Comparison of ENCODE assay signal across 10 cellular contexts in genomic region chr12:4267904-4268548, GRCh38. TPM values are rescaled to one million over a fixed set of nuclear protein-coding genes. Genes with fewer than 3 reads are reported as not detected.
DNase-seq lines count a peak whose midpoint lies in the region; ATAC-seq, FAIRE-seq and TF ChIP-seq lines count a peak whose summit lies in the region.
"Had no signal": no experiment of that assay in that cellular context is flagged by ENCODE, and none has a peak within 500 bp of the region (broad histone marks: within the 10 kb centered on the region; RNA-seq: fewer than 3 reads in every experiment).

No MANE protein-coding gene starts in this region.

- peak overlapping the region; percentile 99 for H3K27ac ChIP-seq in CD4-positive, alpha-beta T cell (ENCODE audit: low read depth, low read length)
- H3K27ac ChIP-seq in H9 (ENCODE audit: insufficient read length, low read depth, low read length), result no peak overlapping the region

- H4K8ac ChIP-seq in H9 (replicated peaks; ENCODE audit: insufficient read length, low read depth, low read length), result no peak overlapping the region

- H3K36me3 Mint-ChIP-seq in CD4-positive, alpha-beta T cell (ENCODE audit: low read depth), result peaks cover 33% of the 10 kb centered on the region
- no peaks in the 10 kb centered on the region; a peak in 1 of 7 replicates for H3K36me3 Mint-ChIP-seq in H9 (ENCODE audit: insufficient read depth in 1 of 3, low read depth in 3 of 3)
- no peaks in the 10 kb centered on the region for H3K36me3 Mint-ChIP-seq in natural killer cell treated with Interleukin-12 subunit alpha and Interleukin-12 subunit beta and Interleukin-15 and Interleukin-18, amount 100 ng/mL, for 72 hours

- POLR2A ChIA-PET in CD4-positive, alpha-beta T cell (lab: Charles Lee), result interaction anchor here (0.6 to 10.1 kb wide), 24 partner anchors 9 to 399 kb away, joined by 3 to 113 read pairs (median 4); partner anchors contain the start of genes AKAP3 and NDUFA9

- H2AFZ ChIP-seq in H9 (ENCODE audit: low read length), result no peak overlapping the region

- H3K79me1 ChIP-seq in H9 (ENCODE audit: insufficient read depth, low read depth, low read length, poor library complexity, severe bottlenecking), result no peaks in the 10 kb centered on the region

- H2BK12ac ChIP-seq in H9 (ENCODE audit: insufficient read length, low read depth, low read length), result no peak overlapping the region

- H3K27me3 Mint-ChIP-seq in CD4-positive, alpha-beta T cell, result peaks cover 6% of the 10 kb centered on the region
- peaks cover 75% of the 10 kb centered on the region for H3K27me3 Mint-ChIP-seq in H9 (ENCODE audit: low read depth)
- peaks cover 2 to 6% of the 10 kb centered on the region in 2 donors for H3K27me3 Mint-ChIP-seq in natural killer cell treated with Interleukin-12 subunit alpha and Interleukin-12 subunit beta and Interleukin-15 and Interleukin-18, amount 100 ng/mL, for 72 hours

- H3K18ac ChIP-seq in H9 (ENCODE audit: insufficient read length, low read depth, low read length), result no peak overlapping the region

- no peaks in the 10 kb centered on the region for H4K20me1 ChIP-seq in H9 (ENCODE audit: control insufficient read depth, insufficient read depth, insufficient read length)

- peak overlapping the region; percentile 100 for H3K4me2 ChIP-seq in H9 (ENCODE audit: insufficient read depth, insufficient read length, low read length)

- FAIRE-seq in bronchial epithelial cell (lab: Jason Lieb, UNC) (no peak), D721Med (lab: Jason Lieb, UNC) (no peak)

- no peak overlapping the region for H3K9ac ChIP-seq in H9 (ENCODE audit: extremely low read depth, insufficient read length, low read length)

- intact Hi-C loops in CD4-positive, alpha-beta T cell (cut with DNase I, micrococcal nuclease), result no loop called here

- peaks cover 38% of the 10 kb centered on the region for H3K23me2 ChIP-seq in H9 (ENCODE audit: insufficient read length, low read depth, low read length, poor library complexity, severe bottlenecking)

- no peak overlapping the region for H2BK120ac ChIP-seq in H9 (ENCODE audit: low read depth, low read length, poor library complexity, severe bottlenecking)

- H2BK5ac ChIP-seq in H9 (ENCODE audit: insufficient read length, low read length), result no peak overlapping the region

- H3K36me3 ChIP-seq in bronchial epithelial cell (ENCODE audit: control insufficient read depth, insufficient read depth, low read length), result no peaks in the 10 kb centered on the region

- DNase-seq in CD4-positive, alpha-beta T cell, result no peak
- DNase-seq in H9 (no peak), bronchial epithelial cell (ENCODE audit: low read depth) (peak; percentile 10), NCI-H510A treated with DMSO at 0.1 percent for 48 hours (lab: John Stamatoyannopoulos, UW) (no peak), D721Med (ENCODE audit: insufficient read length, low spot score) (no peak), SKM-1 treated with dmso at 0.1 percent for 144 hours (lab: John Stamatoyannopoulos, UW; ENCODE audit: unreplicated experiment) (no peak), NCI-H1930 (lab: John Stamatoyannopoulos, UW) (no peak)
- DNase-seq in natural killer cell treated with Interleukin-12 subunit alpha and Interleukin-12 subunit beta and Interleukin-15 and Interleukin-18, amount 100 ng/mL, for 72 hours (ENCODE audit: low spot score), result no peak
- DNase-seq: GF-D8, SHP77 had no signal

- H2BK20ac ChIP-seq in H9 (ENCODE audit: low read depth, low read length, poor library complexity, severe bottlenecking), result no peak overlapping the region

- H4K91ac ChIP-seq in H9 (ENCODE audit: insufficient read length, low read depth, low read length), result no peak overlapping the region

- no peak overlapping the region for H3K23ac ChIP-seq in H9 (ENCODE audit: insufficient read length, low read depth, low read length)

- H3K4ac ChIP-seq in H9 (ENCODE audit: low read depth, low read length), result no peak overlapping the region

- no peaks in the 10 kb centered on the region for H3K9me3 Mint-ChIP-seq in CD4-positive, alpha-beta T cell
- H3K9me3 Mint-ChIP-seq in H9, result peaks cover 0 to 1% of the 10 kb centered on the region in 2 experiments; a peak in 3 of 5 replicates
- H3K9me3 Mint-ChIP-seq in natural killer cell treated with Interleukin-12 subunit alpha and Interleukin-12 subunit beta and Interleukin-15 and Interleukin-18, amount 100 ng/mL, for 72 hours, result no peaks in the 10 kb centered on the region

- no CpG with 5 or more reads among the region's 1 CpG for WGBS in H9 (ENCODE audit: extremely low coverage, insufficient read length, low lambda C conversion rate)

- no peak for ATAC-seq in CD4-positive, alpha-beta T cell (ENCODE audit: poor library complexity)
- no peak for ATAC-seq in natural killer cell treated with Interleukin-12 subunit alpha and Interleukin-12 subunit beta and Interleukin-15 and Interleukin-18, amount 100 ng/mL, for 72 hours

- CTCF ChIA-PET in CD4-positive, alpha-beta T cell (lab: Charles Lee), result interaction anchor here (1.0 to 3.8 kb wide), 7 partner anchors 9 to 382 kb away, joined by 3 to 30 read pairs (median 5); no protein-coding TSS in a partner anchor

- H2BK15ac ChIP-seq in H9 (ENCODE audit: low read depth, low read length), result no peak overlapping the region

- no peak overlapping the region for H3K4me3 ChIP-seq in bronchial epithelial cell (ENCODE audit: low read depth, low read length)

- no peak overlapping the region for H4K5ac ChIP-seq in H9 (ENCODE audit: insufficient read length, low read depth, low read length)

- H3K56ac ChIP-seq in H9 (ENCODE audit: insufficient read length, low read depth, low read length), result no peak overlapping the region

- no peaks in the 10 kb centered on the region for H3K27me3 ChIP-seq in CD4-positive, alpha-beta T cell (ENCODE audit: control insufficient read depth, insufficient read depth, low read length)
- H3K27me3 ChIP-seq in H9 (ENCODE audit: insufficient read depth, low read length) (no peaks in the 10 kb centered on the region; the same call in 1 of the 2 replicates), bronchial epithelial cell (ENCODE audit: control insufficient read depth, insufficient read depth, low read length) (peaks cover 25% of the 10 kb centered on the region)

- H3K9me3 ChIP-seq in CD4-positive, alpha-beta T cell (ENCODE audit: control insufficient read depth, low read length), result no peaks in the 10 kb centered on the region
- no peaks in the 10 kb centered on the region for H3K9me3 ChIP-seq in H9 (ENCODE audit: control insufficient read depth, low read depth, low read length)

- TF ChIP-seq CTCF in CD4-positive, alpha-beta T cell (IDR thresholded peaks at IDR 0.05), result no peak
- TF ChIP-seq CTCF in H9 (conservative IDR thresholded peaks at IDR 0.05) (no peak), bronchial epithelial cell (IDR thresholded peaks at IDR 0.05; ENCODE audit: insufficient read depth, low read length, severe bottlenecking) (no peak), D721Med (IDR thresholded peaks at IDR 0.05; ENCODE audit: insufficient read depth, missing control alignments) (no peak)

- peaks cover 25% of the 10 kb centered on the region for H3K4me1 Mint-ChIP-seq in CD4-positive, alpha-beta T cell (ENCODE audit: low read depth)
- peaks cover 14 to 17% of the 10 kb centered on the region in 2 experiments for H3K4me1 Mint-ChIP-seq in H9
- H3K4me1 Mint-ChIP-seq in natural killer cell treated with Interleukin-12 subunit alpha and Interleukin-12 subunit beta and Interleukin-15 and Interleukin-18, amount 100 ng/mL, for 72 hours (ENCODE audit: low read depth in 2 of 2), result peaks cover 25 to 28% of the 10 kb centered on the region in 2 donors

- peak overlapping the region; percentile 99 for H3K27ac Mint-ChIP-seq in CD4-positive, alpha-beta T cell
- H3K27ac Mint-ChIP-seq in H9, result no peak overlapping the region
- H3K27ac Mint-ChIP-seq in natural killer cell treated with Interleukin-12 subunit alpha and Interleukin-12 subunit beta and Interleukin-15 and Interleukin-18, amount 100 ng/mL, for 72 hours, result peak overlapping the region; percentile 93 to 94

- H3K14ac ChIP-seq in H9 (ENCODE audit: insufficient read depth, low read length), result no peak overlapping the region

- H2AK5ac ChIP-seq in H9 (ENCODE audit: insufficient read length, low read length), result no peak overlapping the region

- H3T11ph ChIP-seq in H9 (ENCODE audit: low read length), result no peak overlapping the region

- H3K4me1 ChIP-seq in H9 (ENCODE audit: insufficient read depth, low read length), result peaks cover 2% of the 10 kb centered on the region; the same call in 1 of the 2 replicates

- H3K4me3 Mint-ChIP-seq in CD4-positive, alpha-beta T cell, result peak overlapping the region; percentile 100
- peak overlapping the region; percentile 80 to 93 for H3K4me3 Mint-ChIP-seq in H9
- peak overlapping the region; percentile 99 for H3K4me3 Mint-ChIP-seq in natural killer cell treated with Interleukin-12 subunit alpha and Interleukin-12 subunit beta and Interleukin-15 and Interleukin-18, amount 100 ng/mL, for 72 hours

- H3K79me2 ChIP-seq in H9 (ENCODE audit: insufficient read depth, low read length), result no peaks in the 10 kb centered on the region

RNA-seq across cellular contexts. Expression of gene CCND2, which starts 5.5 kb away (rescaled TPM):
- 100 to 1,000 TPM; 159 to 163 TPM for total RNA-seq in CD4-positive, alpha-beta T cell
- total RNA-seq in H9 (2021) (98.2 and 104 TPM in 2 replicates), bronchial epithelial cell (115 and 123 TPM in 2 replicates)
- 1,000 to 10,000 TPM in 1 of 2 donors, 100 to 1,000 TPM in 1; 942 to 1,190 TPM for total RNA-seq in natural killer cell treated with Interleukin-12 subunit alpha and Interleukin-12 subunit beta and Interleukin-15 and Interleukin-18, amount 100 ng/mL, for 72 hours

RNA-seq across cellular contexts. Expression of gene TIGAR, which starts 53.0 kb away (rescaled TPM):
- total RNA-seq in CD4-positive, alpha-beta T cell, result 1 to 10 TPM; 5.3 to 7.1 TPM
- total RNA-seq in H9 (2021) (23.4 and 27.5 TPM in 2 replicates), bronchial epithelial cell (10.0 and 11.8 TPM in 2 replicates)
- 10 to 100 TPM in 1 of 2 donors, 1 to 10 TPM in 1; 7.4 to 10.2 TPM for total RNA-seq in natural killer cell treated with Interleukin-12 subunit alpha and Interleukin-12 subunit beta and Interleukin-15 and Interleukin-18, amount 100 ng/mL, for 72 hours

Comparison
In these comparisons a context has a peak if more than half of its experiments do, and no peak if none do; other contexts are left out.
1. H3K27ac Mint-ChIP-seq: peak in CD4-positive, alpha-beta T cell (single experiment) and natural killer cell treated with Interleukin-12 subunit alpha and Interleukin-12 subunit beta and Interleukin-15 and Interleukin-18, amount 100 ng/mL, for 72 hours (2 of 2); none in H9 (0 of 3).
2. Peak in every context shown above with its lines, with median percentiles within 50 percentile points of each other: H3K4me3 Mint-ChIP-seq.